In the genomic region with DNA sequence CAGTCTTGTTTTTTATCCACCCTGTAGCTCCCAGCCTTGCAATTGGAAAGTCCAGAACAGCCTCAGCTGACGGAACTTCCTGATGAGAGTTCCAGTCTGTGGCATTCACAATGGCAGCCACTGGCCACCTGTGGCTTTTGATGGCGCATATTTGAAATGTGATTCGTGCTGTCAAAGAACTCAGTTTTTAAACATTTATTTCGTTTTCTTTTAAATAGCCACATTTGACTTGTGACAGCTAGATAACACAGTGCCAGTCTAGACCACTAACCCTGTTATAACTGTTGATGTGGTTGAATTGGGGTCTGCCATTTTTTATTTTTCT, we compare ENCODE assay signal across 1 cellular context.
TF ChIP-seq lines count a peak whose summit lies in the region.

No MANE protein-coding gene starts in this region.

TF ChIP-seq in HEK293, 187 proteins besides CTCF, POLR2A, EP300 and RAD21 (continued from another document):
- TF ChIP-seq ZNF274 (IDR thresholded peaks at IDR 0.05; ENCODE audit: low read length): no peak
- no peak for TF ChIP-seq ZNF274 (tag by site-specific recombination; IDR thresholded peaks at IDR 0.05; ENCODE audit: borderline replicate concordance)
- no peak for TF ChIP-seq SALL2 (tag by site-specific recombination; IDR thresholded peaks at IDR 0.05; ENCODE audit: borderline replicate concordance)
- no peak for TF ChIP-seq ZNF571 (tag by site-specific recombination; IDR thresholded peaks at IDR 0.05)
